ENCODE assay signal across 8 cellular contexts in the genomic region with DNA sequence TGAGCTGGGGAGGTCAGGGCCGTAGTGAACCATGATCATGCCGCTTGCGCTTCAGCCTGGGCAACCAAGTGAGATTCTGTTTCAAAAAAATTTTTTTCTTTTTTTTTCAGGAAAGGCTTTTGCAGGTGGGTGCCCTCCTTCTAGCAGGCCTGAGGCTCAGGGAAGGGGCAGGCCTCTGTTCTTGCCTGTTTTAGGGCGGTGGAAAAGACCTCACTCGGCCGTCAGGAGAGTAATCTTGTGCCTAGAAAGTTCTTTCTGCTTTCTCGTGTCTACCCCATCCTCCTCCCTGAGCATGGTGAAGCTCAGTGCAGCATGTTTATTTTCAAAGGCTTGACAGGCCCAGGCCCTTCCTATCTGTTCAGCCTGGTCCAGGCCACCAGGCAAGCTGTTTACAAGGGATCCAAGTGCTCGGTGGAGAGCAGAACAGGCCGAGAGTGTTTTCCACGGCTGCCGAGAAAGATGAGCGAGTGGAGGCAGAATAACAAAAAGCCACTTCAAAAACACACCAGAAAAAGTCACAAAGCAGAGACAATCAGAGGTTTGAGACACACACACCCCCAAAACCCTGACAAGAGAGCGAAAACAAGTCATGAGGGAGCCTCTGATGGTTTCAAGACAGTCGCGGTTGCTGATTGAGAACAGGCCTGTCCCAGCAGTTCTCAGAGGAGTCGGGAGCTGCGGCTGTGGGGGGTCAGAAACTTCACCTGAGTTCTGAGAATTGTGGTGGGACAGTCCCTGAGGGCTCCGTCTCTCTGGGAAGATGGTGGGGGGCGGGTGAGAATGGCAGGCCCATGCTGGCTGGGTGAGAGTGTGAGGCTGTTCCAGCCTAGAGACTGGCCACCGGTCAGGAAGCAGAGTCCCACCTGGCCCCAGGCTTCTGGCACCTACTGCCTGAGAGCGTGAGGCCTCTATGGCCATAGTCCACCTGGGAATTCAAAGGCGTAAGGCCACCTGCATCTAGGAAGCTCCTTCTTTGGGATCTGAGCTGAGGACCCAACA.
DNase-seq lines count a peak whose midpoint lies in the region; ATAC-seq and TF ChIP-seq lines count a peak whose summit lies in the region.

No MANE protein-coding gene starts in this region.

- TF ChIP-seq CTCF in GM13977 (IDR thresholded peaks at IDR 0.05; ENCODE audit: extremely low read depth, insufficient read depth, missing control alignments) = no peak

- ATAC-seq in HG02970 (IDR thresholded peaks at IDR 0.05; ENCODE audit: low FRiP score, unreplicated experiment) (no peak), GM19395 (IDR thresholded peaks at IDR 0.05; ENCODE audit: unreplicated experiment) (no peak)

- DNase-seq in GM13977 (ENCODE audit: low spot score) (peak; percentile 57), T-helper 9 cell (no peak), middle frontal gyrus (ENCODE audit: extremely low spot score, low spot score) (no peak)
- peak; percentile 79 to 86 for DNase-seq in activated CD4-positive, alpha-beta T cell treated with anti-CD3 and anti-CD28 coated beads, Interleukin-2, amount 50 U/mL, for 48 hours
- peak; percentile 68 for DNase-seq in effector CD4-positive, alpha-beta T cell
- DNase-seq in stimulated activated CD4-positive, alpha-beta T cell treated with anti-CD3 and anti-CD28 coated beads, Interleukin-4, amount 100 ng/mL, for 4 hours = peak; percentile 57 to 60

- in situ Hi-C loops in GM13977 (cut with MboI; ENCODE audit: low pct_unique_long_range_greater_than_20kb, low sequenced_read_pairs, unreplicated experiment) = no loop called here

Comparison
In these comparisons a context has a peak if more than half of its experiments do, and no peak if none do; other contexts are left out.
1. DNase-seq: peak in GM13977 (single experiment), activated CD4-positive, alpha-beta T cell treated with anti-CD3 and anti-CD28 coated beads, Interleukin-2, amount 50 U/mL, for 48 hours (2 of 2), effector CD4-positive, alpha-beta T cell (single experiment) and stimulated activated CD4-positive, alpha-beta T cell treated with anti-CD3 and anti-CD28 coated beads, Interleukin-4, amount 100 ng/mL, for 4 hours (2 of 2); none in T-helper 9 cell (single experiment) and middle frontal gyrus (single experiment).